Comparison of ENCODE assay signal across 8 cellular contexts in the genomic region with DNA sequence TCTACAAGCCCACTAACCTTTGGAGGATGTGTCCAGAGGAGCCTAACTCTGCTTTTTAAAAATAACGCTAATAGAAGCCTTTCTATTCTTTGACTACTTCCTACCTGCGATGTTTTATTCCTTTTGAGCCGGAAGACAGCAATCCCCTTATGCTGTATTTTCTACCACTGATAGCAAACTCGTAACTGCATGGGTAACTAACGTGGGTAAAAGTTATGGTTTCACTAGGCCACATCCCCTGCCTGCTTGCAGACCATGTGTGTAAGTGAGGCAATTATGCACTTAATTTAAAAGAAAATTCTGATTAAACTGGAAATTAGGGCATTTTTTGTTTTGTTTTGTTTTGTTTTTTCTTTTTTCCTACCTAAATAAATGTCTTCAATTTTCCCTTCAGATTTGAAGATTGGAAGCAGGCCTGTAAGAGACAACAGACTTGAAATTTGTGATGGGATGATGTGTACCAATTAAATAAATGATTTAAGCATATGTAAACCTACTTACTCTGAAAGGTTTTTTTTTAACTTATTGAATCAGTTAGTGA. TPM values are rescaled to one million over a fixed set of nuclear protein-coding genes. Genes with fewer than 3 reads are reported as not detected.
DNase-seq lines count a peak whose midpoint lies in the region; ATAC-seq and TF ChIP-seq lines count a peak whose summit lies in the region.

No MANE protein-coding gene starts in this region.

- peak overlapping the region; percentile 92 to 97 for H3K27ac ChIP-seq in ascending aorta

- H3K27me3 ChIP-seq in ascending aorta = no peaks in the 10 kb centered on the region

- H3K4me1 ChIP-seq in ascending aorta = peaks cover 4 to 19% of the 10 kb centered on the region in 2 donors

- peak overlapping the region; percentile 76 to 89 for H3K4me3 ChIP-seq in ascending aorta

- H3K9me3 ChIP-seq in ascending aorta = no peaks in the 10 kb centered on the region

- peak; percentile 29 for ATAC-seq in GM21528 (IDR thresholded peaks at IDR 0.05; ENCODE audit: low FRiP score, unreplicated experiment)

- H3K36me3 ChIP-seq in ascending aorta = peaks cover 4 to 19% of the 10 kb centered on the region in 2 donors

- intact Hi-C loops in ascending aorta (cut with DNase I) = loop anchor here (2.0 to 10.0 kb wide), 4 partner anchors 315 to 948 kb away; a partner anchor contains a TSS

- DNase-seq in DMS79 treated with DMSO at 0.1 percent for 48 hours (lab: John Stamatoyannopoulos, UW) = peak; percentile 57
- DNase-seq in DMS79 (lab: John Stamatoyannopoulos, UW) = no peak
- peak; percentile 6 for DNase-seq in HuH-7.5 (ENCODE audit: low spot score)
- no peak for DNase-seq in ascending aorta (ENCODE audit: low spot score in 2 of 2)
- peak; percentile 27 for DNase-seq in iris pigment epithelial cell (ENCODE audit: low read depth)
- DNase-seq in stromal cell of bone marrow (ENCODE audit: low read depth) = peak; percentile 3
- DNase-seq in KBM-7 = no peak

- in situ Hi-C loops in KBM-7 (cut with MboI; ENCODE audit: low pct_unique_long_range_greater_than_20kb, low sequenced_read_pairs) = no loop called here

- TF ChIP-seq CTCF in ascending aorta (IDR thresholded peaks at IDR 0.05) = no peak

RNA-seq across cellular contexts. Expression of a gene that starts 0.9 kb away (rescaled TPM):
- total RNA-seq in ascending aorta = 15.4 TPM

RNA-seq across cellular contexts. Expression of a gene that starts 40.4 kb away (rescaled TPM):
- total RNA-seq in ascending aorta = 128 TPM

Comparison
In these comparisons a context has a peak if more than half of its experiments do, and no peak if none do; other contexts are left out.
1. DNase-seq: peak in DMS79 treated with DMSO at 0.1 percent for 48 hours (single experiment), HuH-7.5 (single experiment), iris pigment epithelial cell (single experiment) and stromal cell of bone marrow (single experiment); none in DMS79 (single experiment), ascending aorta (0 of 2) and KBM-7 (single experiment).